Comparison of ENCODE assay signal across 10 cellular contexts in the genomic region with DNA sequence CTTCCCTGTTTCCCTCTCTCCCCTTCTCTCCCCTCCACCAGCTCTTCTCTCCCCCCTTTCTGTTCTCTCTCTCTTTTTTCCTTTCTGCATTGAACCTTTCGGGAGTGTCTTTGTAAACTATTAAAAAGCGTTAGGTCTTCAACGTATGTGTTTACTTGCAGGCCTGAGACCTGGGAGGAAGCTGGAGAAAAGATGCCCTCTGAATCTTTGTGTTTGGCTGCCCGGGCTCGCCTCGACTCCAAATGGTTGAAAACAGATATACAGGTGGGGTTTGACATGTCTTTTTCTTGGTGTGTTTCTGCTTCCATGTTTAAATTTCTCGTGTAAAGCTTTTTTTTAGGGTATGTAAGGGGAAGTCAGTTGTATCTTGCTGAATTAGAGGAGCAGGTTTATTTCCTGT. TPM values are rescaled to one million over a fixed set of nuclear protein-coding genes. Genes with fewer than 3 reads are reported as not detected.
A peak's percentile ranks its signal among the peaks of the same experiment; 100 is the strongest.
DNase-seq lines count a peak whose midpoint lies in the region; ATAC-seq, FAIRE-seq and TF ChIP-seq lines count a peak whose summit lies in the region.
"Not testable (repeated sequence)": the region's sequence is repeated elsewhere in the genome, so short reads cannot be mapped to it uniquely, and the experiment has no call there.
"Had no signal": no experiment of that assay in that cellular context is flagged by ENCODE, and none has a peak within 500 bp of the region (broad histone marks: within the 10 kb centered on the region; RNA-seq: fewer than 3 reads in every experiment).

No MANE protein-coding gene starts in this region.

- not testable (repeated sequence) for H3K36me3 Mint-ChIP-seq in Caco-2 (ENCODE audit: insufficient read depth, unreplicated experiment)
- H3K36me3 Mint-ChIP-seq in WTC11 = peaks cover 32% of the 10 kb centered on the region

- not testable (repeated sequence) for ATAC-seq in WTC11, HepG2

- FAIRE-seq in HepG2 (lab: Jason Lieb, UNC) = not testable (repeated sequence)

- CTCF ChIA-PET in Caco-2 (lab: Charles Lee); WTC11 (lab: Charles Lee); HepG2 (lab: Yijun Ruan, JAX; ENCODE audit: low intra/inter-chr PET ratio, low total read pairs): not testable (repeated sequence)

- H3K4me1 ChIP-seq in Caco-2; parathyroid adenoma; thymus (ENCODE audit: control insufficient read depth, insufficient read depth, low read length): not testable (repeated sequence)
- peaks cover 36% of the 10 kb centered on the region for H3K4me1 ChIP-seq in KMS-11 (ENCODE audit: low read depth, poor library complexity, severe bottlenecking)
- H3K4me1 ChIP-seq in esophagus squamous epithelium = peaks cover 0 to 24% (median 6%) of the 10 kb centered on the region in 3 donors
- H3K4me1 ChIP-seq in HepG2 (ENCODE audit: insufficient read depth, low read length) = peaks cover 11% of the 10 kb centered on the region; the same call in 1 of the 2 replicates

- BruUV-seq in Caco-2 (replicated peaks; lab: Mats Ljungman, UMichigan); HepG2 (replicated peaks; lab: Mats Ljungman, UMichigan): not testable (repeated sequence)

- H3K36me3 ChIP-seq in Caco-2 (ENCODE audit: control insufficient read depth, insufficient read depth, low read length); KMS-11 (ENCODE audit: insufficient read depth); HepG2 (replicated peaks in 1 of 2; ENCODE audit: control insufficient read depth in 1 of 2, insufficient read depth in 2 of 2, low read length in 2 of 2); parathyroid adenoma (ENCODE audit: control insufficient read depth, insufficient read depth, low read length): not testable (repeated sequence)
- peaks cover 0 to 22% (median 0%) of the 10 kb centered on the region in 3 donors for H3K36me3 ChIP-seq in esophagus squamous epithelium
- peaks cover 10% of the 10 kb centered on the region for H3K36me3 ChIP-seq in thymus (ENCODE audit: control insufficient read depth, insufficient read depth)

- not testable (repeated sequence) for DNase-seq in Caco-2; WTC11 (ENCODE audit: low spot score); esophagus squamous epithelium (lab: John Stamatoyannopoulos, UW); HepG2 (ENCODE audit: low spot score)
- DNase-seq in astrocyte of the hippocampus (ENCODE audit: low read depth, low spot score) = peak; percentile 0

- not testable (repeated sequence) for H3K4me1 Mint-ChIP-seq in Caco-2 (ENCODE audit: low read depth, unreplicated experiment); WTC11

- H3K4me3 ChIP-seq in Caco-2 (ENCODE audit: low read depth, low read length) = peak overlapping the region; percentile 18
- H3K4me3 ChIP-seq in KMS-11 (IDR thresholded peaks at IDR 0.05; ENCODE audit: insufficient read depth, low read depth, low read length) = not testable (repeated sequence)
- H3K4me3 ChIP-seq in esophagus squamous epithelium = peak overlapping the region; percentile 29 to 61 (median 47)
- H3K4me3 ChIP-seq in HepG2 (replicated peaks in 1 of 3; ENCODE audit: insufficient read depth in 1 of 3, low read depth in 2 of 3, low read length in 3 of 3) = peak overlapping the region in 2 of 3 experiments; percentile 40 to 49; a peak in 5 of 6 replicates
- H3K4me3 ChIP-seq in parathyroid adenoma (ENCODE audit: low read depth, low read length) = peak overlapping the region; percentile 22
- peak overlapping the region; percentile 54 for H3K4me3 ChIP-seq in thymus (ENCODE audit: low read length)

- H3K4me2 ChIP-seq in KMS-11 = peak overlapping the region; percentile 64; the same call in 1 of the 2 replicates
- H3K4me2 ChIP-seq in HepG2 (ENCODE audit: low read depth, low read length) = peak overlapping the region; percentile 27; the same call in 1 of the 2 replicates
- peak overlapping the region; percentile 35 for H3K4me2 ChIP-seq in parathyroid adenoma (ENCODE audit: low read length)

- H3K9me3 ChIP-seq in Caco-2; esophagus squamous epithelium; HepG2 (ENCODE audit: low read length); parathyroid adenoma (ENCODE audit: control insufficient read depth, low read length); thymus (ENCODE audit: control insufficient read depth): not testable (repeated sequence)

- H4K20me1 ChIP-seq in KMS-11 (ENCODE audit: insufficient read depth); HepG2 (ENCODE audit: insufficient read depth, low read length): not testable (repeated sequence)

- H3K27me3 Mint-ChIP-seq in Caco-2 (ENCODE audit: insufficient read depth, unreplicated experiment); WTC11 (ENCODE audit: low read depth): not testable (repeated sequence)

- H3K9me3 Mint-ChIP-seq in Caco-2 (ENCODE audit: unreplicated experiment); WTC11: not testable (repeated sequence)

- H3K79me2 ChIP-seq in KMS-11 (ENCODE audit: insufficient read depth, low read depth) = peaks cover 28% of the 10 kb centered on the region
- not testable (repeated sequence) for H3K79me2 ChIP-seq in HepG2 (ENCODE audit: insufficient read depth, low read length); parathyroid adenoma

- WGBS in esophagus squamous epithelium, 2 donors = 0% methylated on average over 2 to 7 of the region's 7 CpGs
- 0% methylated on average over 3 of the region's 7 CpGs for WGBS in HepG2 (ENCODE audit: low lambda C conversion rate)
- WGBS in thymus = 6% methylated on average over 7 of the region's 7 CpGs

- H3K4me3 Mint-ChIP-seq in Caco-2 (ENCODE audit: unreplicated experiment) (peak overlapping the region; percentile 76), WTC11 (peak overlapping the region; percentile 81)

- POLR2A ChIA-PET in Caco-2 (lab: Charles Lee); WTC11 (lab: Charles Lee); HepG2 (lab: Yijun Ruan, JAX): not testable (repeated sequence)

- TF ChIP-seq CTCF in Caco-2 (IDR thresholded peaks at IDR 0.05; ENCODE audit: insufficient read depth in 1 of 2, low read depth in 1 of 2, low read length in 1 of 2, severe bottlenecking in 1 of 2, unreplicated experiment in 1 of 2); KMS-11 (conservative IDR thresholded peaks at IDR 0.05; ENCODE audit: low read depth, low read length); WTC11 (IDR thresholded peaks at IDR 0.05); esophagus squamous epithelium (IDR thresholded peaks at IDR 0.05); HepG2 (CRISPR knock-in tag; IDR thresholded peaks at IDR 0.05); parathyroid adenoma (IDR thresholded peaks at IDR 0.05): not testable (repeated sequence)

- TF ChIP-seq POLR2A in esophagus squamous epithelium (IDR thresholded peaks at IDR 0.05); HepG2 (IDR thresholded peaks at IDR 0.05; ENCODE audit: insufficient read depth in 1 of 2, low read depth in 2 of 2, low read length in 2 of 2): not testable (repeated sequence)

- intact Hi-C loops in Caco-2 (cut with micrococcal nuclease; ENCODE audit: unreplicated experiment); esophagus squamous epithelium (cut with DNase I); HepG2 (cut with micrococcal nuclease; ENCODE audit: unreplicated experiment): not testable (repeated sequence)

- peak overlapping the region; percentile 24; the same call in 1 of the 2 replicates for H2AFZ ChIP-seq in KMS-11 (ENCODE audit: low read depth)
- not testable (repeated sequence) for H2AFZ ChIP-seq in HepG2 (ENCODE audit: low read length); parathyroid adenoma

- TF ChIP-seq RAD21 in HepG2 (CRISPR knock-in tag; IDR thresholded peaks at IDR 0.05) = not testable (repeated sequence)

- TF ChIP-seq EP300 in HepG2 (IDR thresholded peaks at IDR 0.05; ENCODE audit: low read depth in 2 of 2, low read length in 2 of 2); HepG2 (CRISPR knock-in tag; IDR thresholded peaks at IDR 0.05; ENCODE audit: borderline replicate concordance): not testable (repeated sequence)

- in situ Hi-C loops in HepG2 (cut with HindIII; ENCODE audit: extremely low pct_ligation_motif_present, low pct_unique_long_range_greater_than_20kb) = not testable (repeated sequence)

- H3K27ac Mint-ChIP-seq in Caco-2 (ENCODE audit: unreplicated experiment); WTC11: not testable (repeated sequence)

- H3K27ac ChIP-seq in KMS-11 (peak overlapping the region; percentile 59), esophagus squamous epithelium (peak overlapping the region; percentile 48 to 88 (median 70))
- not testable (repeated sequence) for H3K27ac ChIP-seq in HepG2 (ENCODE audit: extremely low read length, insufficient read depth, low read length); parathyroid adenoma; thymus (ENCODE audit: low read depth)

- H3K9ac ChIP-seq in KMS-11 (peak overlapping the region; percentile 45), HepG2 (ENCODE audit: insufficient read depth, low read depth, low read length) (0 out of 2 replicates have a peak overlapping the region, but pooled peaks have one; percentile 8)
- H3K9ac ChIP-seq in parathyroid adenoma = not testable (repeated sequence)

- H3K27me3 ChIP-seq in Caco-2 (replicated peaks; ENCODE audit: control insufficient read depth, insufficient read depth, low read length); KMS-11 (ENCODE audit: insufficient read depth, low read depth); esophagus squamous epithelium; HepG2 (ENCODE audit: control insufficient read depth in 1 of 2, insufficient read depth in 2 of 2, low read length in 2 of 2); parathyroid adenoma (ENCODE audit: control insufficient read depth, insufficient read depth, low read length); thymus (ENCODE audit: control insufficient read depth, insufficient read depth): not testable (repeated sequence)

RNA-seq across cellular contexts. Expression of gene GOLGA6L26, which starts 29.7 kb away (rescaled TPM):
- total RNA-seq in Caco-2 (2022) (not detected in 2 replicates), WTC11 (2021) (not detected in 3 replicates), esophagus squamous epithelium (not detected), HepG2 (2016; rRNA removed; fragmentation: Illumina TruSeq; extraction: Trizol) (not detected in 2 replicates)
- not detected in 2 replicates for total RNA-seq in HepG2 (2016; cell fraction: cytosol; rRNA removed; fragmentation: Illumina TruSeq; extraction: Trizol; ENCODE audit: low read depth)
- total RNA-seq in HepG2 (2016; cell fraction: insoluble cytoplasmic fraction; rRNA removed; fragmentation: Illumina TruSeq; extraction: Trizol) = not detected in 2 replicates
- total RNA-seq in HepG2 (2016; cell fraction: membrane; rRNA removed; fragmentation: Illumina TruSeq; extraction: Trizol) = not detected in 2 replicates
- total RNA-seq in HepG2 (2016; cell fraction: nucleus; rRNA removed; fragmentation: Illumina TruSeq; extraction: Trizol) = not detected in 2 replicates
- polyA plus RNA-seq in HepG2 (2011; rRNA removed) (not detected in 2 replicates), thymus (not detected)
- not detected in 2 replicates for polyA plus RNA-seq in HepG2 (2011; cell fraction: cytosol; rRNA removed)
- not detected in 2 replicates for polyA plus RNA-seq in HepG2 (2011; cell fraction: nucleus; rRNA removed)
- not detected in 2 replicates for polyA plus RNA-seq in HepG2 (2012)
- not detected in 2 replicates for polyA plus RNA-seq in HepG2 (2016; cell fraction: cytosol; fragmentation: Illumina TruSeq; extraction: Trizol; ENCODE audit: low read depth)
- polyA plus RNA-seq in HepG2 (2016; cell fraction: insoluble cytoplasmic fraction; fragmentation: Illumina TruSeq; extraction: Trizol; ENCODE audit: low read depth) = not detected in 2 replicates
- not detected in 2 replicates for polyA plus RNA-seq in HepG2 (2016; cell fraction: membrane; fragmentation: Illumina TruSeq; extraction: Trizol; ENCODE audit: low read depth)
- polyA plus RNA-seq in HepG2 (2016; cell fraction: nucleus; fragmentation: Illumina TruSeq; extraction: Trizol; ENCODE audit: insufficient read depth, low read depth) = not detected in 2 replicates
- not detected in 2 replicates for polyA minus RNA-seq in HepG2 (2011; rRNA and poly(A)+ RNA removed; ENCODE audit: low replicate concordance)
- polyA minus RNA-seq in HepG2 (2011; cell fraction: cytosol; rRNA and poly(A)+ RNA removed) = not detected in 2 replicates
- polyA minus RNA-seq in HepG2 (2011; cell fraction: nucleus; rRNA and poly(A)+ RNA removed) = not detected in 2 replicates
- total RNA-seq: HT1080, mesenteric fat pad had no signal

RNA-seq across cellular contexts. Expression of gene GOLGA8S, which starts 50.3 kb away (rescaled TPM):
- total RNA-seq in Caco-2 (2022) (not detected in 2 replicates), WTC11 (2021) (0.16 to 0.23 TPM (median 0.22 TPM) in 3 replicates), esophagus squamous epithelium (under 1 TPM in 1 of 4 donors, not detected in 3; 0.19 TPM), HepG2 (2016; rRNA removed; fragmentation: Illumina TruSeq; extraction: Trizol) (0.02 TPM in 1 of 2 replicates, not detected in the other)
- total RNA-seq in HepG2 (2016; cell fraction: cytosol; rRNA removed; fragmentation: Illumina TruSeq; extraction: Trizol; ENCODE audit: low read depth) = not detected in 2 replicates
- total RNA-seq in HepG2 (2016; cell fraction: insoluble cytoplasmic fraction; rRNA removed; fragmentation: Illumina TruSeq; extraction: Trizol) = 0.02 TPM in 1 of 2 replicates, not detected in the other
- total RNA-seq in HepG2 (2016; cell fraction: membrane; rRNA removed; fragmentation: Illumina TruSeq; extraction: Trizol) = not detected in 2 replicates
- total RNA-seq in HepG2 (2016; cell fraction: nucleus; rRNA removed; fragmentation: Illumina TruSeq; extraction: Trizol) = not detected in 2 replicates
- polyA plus RNA-seq in HepG2 (2011; rRNA removed) (0.03 and 0.04 TPM in 2 replicates), thymus (0.23 TPM)
- 0.01 TPM in 2 replicates for polyA plus RNA-seq in HepG2 (2011; cell fraction: cytosol; rRNA removed)
- polyA plus RNA-seq in HepG2 (2011; cell fraction: nucleus; rRNA removed) = 0.16 and 0.33 TPM in 2 replicates
- polyA plus RNA-seq in HepG2 (2012) = 0.04 TPM in 1 of 2 replicates, not detected in the other
- not detected in 2 replicates for polyA plus RNA-seq in HepG2 (2016; cell fraction: cytosol; fragmentation: Illumina TruSeq; extraction: Trizol; ENCODE audit: low read depth)
- not detected in 2 replicates for polyA plus RNA-seq in HepG2 (2016; cell fraction: insoluble cytoplasmic fraction; fragmentation: Illumina TruSeq; extraction: Trizol; ENCODE audit: low read depth)
- not detected in 2 replicates for polyA plus RNA-seq in HepG2 (2016; cell fraction: membrane; fragmentation: Illumina TruSeq; extraction: Trizol; ENCODE audit: low read depth)
- polyA plus RNA-seq in HepG2 (2016; cell fraction: nucleus; fragmentation: Illumina TruSeq; extraction: Trizol; ENCODE audit: insufficient read depth, low read depth) = not detected in 2 replicates
- polyA minus RNA-seq in HepG2 (2011; rRNA and poly(A)+ RNA removed; ENCODE audit: low replicate concordance) = not detected in 2 replicates
- not detected in 2 replicates for polyA minus RNA-seq in HepG2 (2011; cell fraction: cytosol; rRNA and poly(A)+ RNA removed)
- 0.13 TPM in 1 of 2 replicates, not detected in the other for polyA minus RNA-seq in HepG2 (2011; cell fraction: nucleus; rRNA and poly(A)+ RNA removed)
- total RNA-seq: HT1080 had no signal
